In genomic region chrX:21985332-21985777, GRCh38 we compare ENCODE assay signal across 8 cellular contexts. TPM values are rescaled to one million over a fixed set of nuclear protein-coding genes. Genes with fewer than 3 reads are reported as not detected.
DNase-seq lines count a peak whose midpoint lies in the region; ATAC-seq, FAIRE-seq and TF ChIP-seq lines count a peak whose summit lies in the region.

No MANE protein-coding gene starts in this region.

- peak; percentile 61 to 67 for TF ChIP-seq CTCF in endothelial cell of umbilical vein (IDR thresholded peaks at IDR 0.05; ENCODE audit: extremely low read depth in 1 of 2, insufficient read depth in 1 of 2, low read depth in 1 of 2, low read length in 2 of 2)

- dilution Hi-C loops in endothelial cell of umbilical vein (cut with MboI; ENCODE audit: extremely low pct_ligation_motif_present, low sequenced_read_pairs): no loop called here

- peak; percentile 88 for ATAC-seq in GM21526 (IDR thresholded peaks at IDR 0.05; ENCODE audit: low FRiP score, unreplicated experiment)
- peak; percentile 85 for ATAC-seq in activated CD8-positive, alpha-beta memory T cell treated with anti-CD3 and anti-CD28 coated beads, Interleukin-2, amount 10 ng/mL, durations not matched to agents 7 days and 5 days
- peak; percentile 68 to 74 for ATAC-seq in stimulated activated naive B cell treated with anti-CD40 and anti-IgM and Interleukin-4, amounts not matched to agents 10 μg/mL and 1 μg/mL and 100 μg/mL, for 72 hours (replicated peaks)

- POLR2A ChIA-PET in endothelial cell of umbilical vein (lab: Charles Lee): no interaction called here

- no peak overlapping the region for H2AFZ ChIP-seq in endothelial cell of umbilical vein (ENCODE audit: low read depth, low read length)

- H3K9me3 Mint-ChIP-seq in activated CD8-positive, alpha-beta memory T cell treated with anti-CD3 and anti-CD28 coated beads, Interleukin-2, amount 10 ng/mL, durations not matched to agents 7 days and 5 days (ENCODE audit: low read depth): no peaks in the 10 kb centered on the region
- H3K9me3 Mint-ChIP-seq in stimulated activated naive B cell treated with anti-CD40 and anti-IgM and Interleukin-4, amounts not matched to agents 10 μg/mL and 1 μg/mL and 100 μg/mL, for 72 hours: no peaks in the 10 kb centered on the region

- no peaks in the 10 kb centered on the region for H3K27me3 Mint-ChIP-seq in activated CD8-positive, alpha-beta memory T cell treated with anti-CD3 and anti-CD28 coated beads, Interleukin-2, amount 10 ng/mL, durations not matched to agents 7 days and 5 days
- peaks cover 0 to 4% of the 10 kb centered on the region in 2 donors for H3K27me3 Mint-ChIP-seq in stimulated activated naive B cell treated with anti-CD40 and anti-IgM and Interleukin-4, amounts not matched to agents 10 μg/mL and 1 μg/mL and 100 μg/mL, for 72 hours

- no peak for TF ChIP-seq POLR2A in endothelial cell of umbilical vein (IDR thresholded peaks at IDR 0.05; ENCODE audit: low read depth, low read length)

- no peak overlapping the region for H3K4me3 Mint-ChIP-seq in activated CD8-positive, alpha-beta memory T cell treated with anti-CD3 and anti-CD28 coated beads, Interleukin-2, amount 10 ng/mL, durations not matched to agents 7 days and 5 days
- no peak overlapping the region for H3K4me3 Mint-ChIP-seq in stimulated activated naive B cell treated with anti-CD40 and anti-IgM and Interleukin-4, amounts not matched to agents 10 μg/mL and 1 μg/mL and 100 μg/mL, for 72 hours

- H3K4me2 ChIP-seq in endothelial cell of umbilical vein (ENCODE audit: insufficient read depth, low read length): no peak overlapping the region

- H3K4me1 ChIP-seq in endothelial cell of umbilical vein (ENCODE audit: control insufficient read depth, extremely low read depth, insufficient read depth, low read length): no peaks in the 10 kb centered on the region

- H3K36me3 Mint-ChIP-seq in activated CD8-positive, alpha-beta memory T cell treated with anti-CD3 and anti-CD28 coated beads, Interleukin-2, amount 10 ng/mL, durations not matched to agents 7 days and 5 days: peaks cover 18% of the 10 kb centered on the region
- peaks cover 17 to 20% of the 10 kb centered on the region in 2 donors for H3K36me3 Mint-ChIP-seq in stimulated activated naive B cell treated with anti-CD40 and anti-IgM and Interleukin-4, amounts not matched to agents 10 μg/mL and 1 μg/mL and 100 μg/mL, for 72 hours

- no peak overlapping the region for H3K27ac Mint-ChIP-seq in activated CD8-positive, alpha-beta memory T cell treated with anti-CD3 and anti-CD28 coated beads, Interleukin-2, amount 10 ng/mL, durations not matched to agents 7 days and 5 days
- H3K27ac Mint-ChIP-seq in stimulated activated naive B cell treated with anti-CD40 and anti-IgM and Interleukin-4, amounts not matched to agents 10 μg/mL and 1 μg/mL and 100 μg/mL, for 72 hours: no peak overlapping the region

- intact Hi-C loops in endothelial cell of umbilical vein (cut with micrococcal nuclease): loop anchor here (1.0 to 5.0 kb wide), 6 partner anchors 151 to 1631 kb away; no protein-coding TSS in a partner anchor

- H3K36me3 ChIP-seq in endothelial cell of umbilical vein (ENCODE audit: control insufficient read depth in 2 of 2, extremely low read depth in 1 of 2, insufficient read depth in 2 of 2, low read length in 2 of 2): peaks cover 6 to 7% of the 10 kb centered on the region in 2 experiments

- H3K27me3 ChIP-seq in endothelial cell of umbilical vein (ENCODE audit: control insufficient read depth in 2 of 2, insufficient read depth in 2 of 2, low read length in 2 of 2): no peaks in the 10 kb centered on the region

- BruUV-seq in endothelial cell of umbilical vein (replicated peaks; lab: Mats Ljungman, UMichigan): no TSS peak

- H3K9me1 ChIP-seq in endothelial cell of umbilical vein (replicated peaks; ENCODE audit: control insufficient read depth, extremely low read depth, insufficient read depth, low read length): no peaks in the 10 kb centered on the region

- H3K27ac ChIP-seq in endothelial cell of umbilical vein (ENCODE audit: insufficient read depth, low read depth, low read length): no peak overlapping the region

- no peak overlapping the region for H3K4me3 ChIP-seq in endothelial cell of umbilical vein (replicated peaks in 1 of 3; ENCODE audit: insufficient read depth in 1 of 3, low read depth in 1 of 3, low read length in 3 of 3)

- peak; percentile 94 for FAIRE-seq in endothelial cell of umbilical vein (lab: Jason Lieb, UNC)

- no peaks in the 10 kb centered on the region for H3K79me2 ChIP-seq in endothelial cell of umbilical vein (ENCODE audit: control insufficient read depth, insufficient read depth, low read length)

- DNase-seq in DMS153 treated with DMSO at 0.1 percent for 48 hours (lab: John Stamatoyannopoulos, UW; ENCODE audit: unreplicated experiment): peak; percentile 27
- DNase-seq in HT1080 (ENCODE audit: low read depth): peak; percentile 77
- DNase-seq in NOMO-1 treated with DMSO at 0.1 percent for 48 hours (lab: John Stamatoyannopoulos, UW; ENCODE audit: unreplicated experiment): peak; percentile 79
- DNase-seq in activated CD8-positive, alpha-beta memory T cell treated with anti-CD3 and anti-CD28 coated beads, Interleukin-2, amount 10 ng/mL, durations not matched to agents 7 days and 5 days: peak; percentile 73
- peak; percentile 83 for DNase-seq in endothelial cell of umbilical vein (ENCODE audit: low read depth, low spot score)
- DNase-seq in myocyte (ENCODE audit: low read depth): peak; percentile 74
- DNase-seq in stimulated activated naive B cell treated with anti-CD40 and anti-IgM and Interleukin-4, amounts not matched to agents 10 μg/mL and 1 μg/mL and 100 μg/mL, for 72 hours: peak; percentile 70

- CTCF ChIA-PET in activated CD8-positive, alpha-beta memory T cell treated with anti-CD3 and anti-CD28 coated beads, Interleukin-2, amount 10 ng/mL, durations not matched to agents 7 days and 5 days (lab: Charles Lee): interaction anchor here (0.6 to 3.1 kb wide), 18 partner anchors 10 to 291 kb away, joined by 3 to 17 read pairs (median 4); partner anchors contain the start of gene MBTPS2
- CTCF ChIA-PET in endothelial cell of umbilical vein (lab: Charles Lee): interaction anchor here (0.6 to 2.4 kb wide), 39 partner anchors 10 to 1918 kb away, joined by 3 to 36 read pairs (median 4); partner anchors contain the start of gene MBTPS2

- H3K9me3 ChIP-seq in endothelial cell of umbilical vein (replicated peaks; ENCODE audit: control insufficient read depth, insufficient read depth, low read length): no peaks in the 10 kb centered on the region

- H3K9ac ChIP-seq in endothelial cell of umbilical vein (replicated peaks; ENCODE audit: extremely low read depth, insufficient read depth, low read length): no peak overlapping the region

- H4K20me1 ChIP-seq in endothelial cell of umbilical vein (replicated peaks; ENCODE audit: control insufficient read depth, extremely low read depth, insufficient read depth, low read length): no peaks in the 10 kb centered on the region

- peaks cover 15% of the 10 kb centered on the region for H3K4me1 Mint-ChIP-seq in activated CD8-positive, alpha-beta memory T cell treated with anti-CD3 and anti-CD28 coated beads, Interleukin-2, amount 10 ng/mL, durations not matched to agents 7 days and 5 days
- H3K4me1 Mint-ChIP-seq in stimulated activated naive B cell treated with anti-CD40 and anti-IgM and Interleukin-4, amounts not matched to agents 10 μg/mL and 1 μg/mL and 100 μg/mL, for 72 hours: peaks cover 5 to 25% of the 10 kb centered on the region in 2 donors

TF ChIP-seq in endothelial cell of umbilical vein, 7 proteins besides CTCF, POLR2A, EP300 and RAD21 (continues in another document):
- TF ChIP-seq EZH2 (IDR thresholded peaks at IDR 0.05; ENCODE audit: borderline replicate concordance, low read depth, low read length, severe bottlenecking): no peak
- no peak for TF ChIP-seq MYC (IDR thresholded peaks at IDR 0.05; ENCODE audit: low read depth, low read length)
- no peak for TF ChIP-seq FOS (IDR thresholded peaks at IDR 0.05; ENCODE audit: borderline replicate concordance, insufficient read depth, low read length)
- no peak for TF ChIP-seq GATA2 (IDR thresholded peaks at IDR 0.05; ENCODE audit: insufficient read depth, insufficient read length, low read depth, low read length)

RNA-seq across cellular contexts. Expression of gene SMS, which starts 44.8 kb away (rescaled TPM):
- total RNA-seq in HT1080 (2014; rRNA removed; shearing (Covaris generic)): 325 and 334 TPM in 2 replicates
- 344 and 378 TPM in 2 replicates for polyA plus RNA-seq in HT1080 (2015; cell fraction: cytosol; rRNA removed)
- 147 and 154 TPM in 2 replicates for polyA plus RNA-seq in HT1080 (2015; cell fraction: nucleus; rRNA removed)
- total RNA-seq in activated CD8-positive, alpha-beta memory T cell treated with anti-CD3 and anti-CD28 coated beads, Interleukin-2, amount 10 ng/mL, durations not matched to agents 7 days and 5 days: 10 to 100 TPM; 76.2 to 95.6 TPM
- total RNA-seq in endothelial cell of umbilical vein (173 and 177 TPM in 2 replicates), myocyte (60.0 and 65.3 TPM in 2 replicates)
- polyA plus RNA-seq in endothelial cell of umbilical vein: 45.5 and 57.1 TPM in 2 replicates
- 91.1 and 95.9 TPM in 2 replicates for polyA plus RNA-seq in endothelial cell of umbilical vein (2011; cell fraction: cytosol; rRNA removed)
- polyA plus RNA-seq in endothelial cell of umbilical vein (2011; cell fraction: nucleus; rRNA removed): 38.6 and 56.7 TPM in 2 replicates
- 171 and 211 TPM in 2 replicates for polyA plus RNA-seq in endothelial cell of umbilical vein (2012)
- 41.3 and 48.6 TPM in 2 replicates for polyA minus RNA-seq in endothelial cell of umbilical vein
- polyA minus RNA-seq in endothelial cell of umbilical vein (2011; cell fraction: cytosol; rRNA and poly(A)+ RNA removed): 167 TPM
- polyA minus RNA-seq in endothelial cell of umbilical vein (2011; cell fraction: nucleus; rRNA and poly(A)+ RNA removed): 20.0 and 22.6 TPM in 2 replicates
- 39.1 TPM for polyA plus RNA-seq in myocyte (2012)

RNA-seq across cellular contexts. Expression of gene PHEX, which starts 46.8 kb away (rescaled TPM):
- total RNA-seq in HT1080 (2014; rRNA removed; shearing (Covaris generic)): 0.47 and 0.59 TPM in 2 replicates
- polyA plus RNA-seq in HT1080 (2015; cell fraction: cytosol; rRNA removed): 0.91 and 1.1 TPM in 2 replicates
- 0.38 and 0.54 TPM in 2 replicates for polyA plus RNA-seq in HT1080 (2015; cell fraction: nucleus; rRNA removed)
- total RNA-seq in activated CD8-positive, alpha-beta memory T cell treated with anti-CD3 and anti-CD28 coated beads, Interleukin-2, amount 10 ng/mL, durations not matched to agents 7 days and 5 days: 1 to 10 TPM; 1.1 to 7.7 TPM
- 0.44 TPM in 2 replicates for total RNA-seq in endothelial cell of umbilical vein
- 0.07 and 0.10 TPM in 2 replicates for polyA plus RNA-seq in endothelial cell of umbilical vein
- 0.13 and 0.24 TPM in 2 replicates for polyA plus RNA-seq in endothelial cell of umbilical vein (2011; cell fraction: cytosol; rRNA removed)
- 0.67 and 0.97 TPM in 2 replicates for polyA plus RNA-seq in endothelial cell of umbilical vein (2011; cell fraction: nucleus; rRNA removed)
- polyA plus RNA-seq in endothelial cell of umbilical vein (2012): 1.1 and 1.5 TPM in 2 replicates
- polyA minus RNA-seq in endothelial cell of umbilical vein: 0.70 and 1.0 TPM in 2 replicates
- polyA minus RNA-seq in endothelial cell of umbilical vein (2011; cell fraction: cytosol; rRNA and poly(A)+ RNA removed): not detected
- polyA minus RNA-seq in endothelial cell of umbilical vein (2011; cell fraction: nucleus; rRNA and poly(A)+ RNA removed): 0.63 and 2.5 TPM in 2 replicates
- total RNA-seq in myocyte: 0.05 and 0.13 TPM in 2 replicates
- polyA plus RNA-seq in myocyte (2012): 0.05 TPM

Comparison
In these comparisons a context has a peak if more than half of its experiments do, and no peak if none do; other contexts are left out.
1. DNase-seq: peak in every context shown above with its lines; median percentile 83 in endothelial cell of umbilical vein; 79 in NOMO-1 treated with DMSO at 0.1 percent for 48 hours; 77 in HT1080; 74 in myocyte; 73 in activated CD8-positive, alpha-beta memory T cell treated with anti-CD3 and anti-CD28 coated beads, Interleukin-2, amount 10 ng/mL, durations not matched to agents 7 days and 5 days; 70 in stimulated activated naive B cell treated with anti-CD40 and anti-IgM and Interleukin-4, amounts not matched to agents 10 μg/mL and 1 μg/mL and 100 μg/mL, for 72 hours; 27 in DMS153 treated with DMSO at 0.1 percent for 48 hours.